8 cellular contexts compared by ENCODE assay signal in the genomic region with DNA sequence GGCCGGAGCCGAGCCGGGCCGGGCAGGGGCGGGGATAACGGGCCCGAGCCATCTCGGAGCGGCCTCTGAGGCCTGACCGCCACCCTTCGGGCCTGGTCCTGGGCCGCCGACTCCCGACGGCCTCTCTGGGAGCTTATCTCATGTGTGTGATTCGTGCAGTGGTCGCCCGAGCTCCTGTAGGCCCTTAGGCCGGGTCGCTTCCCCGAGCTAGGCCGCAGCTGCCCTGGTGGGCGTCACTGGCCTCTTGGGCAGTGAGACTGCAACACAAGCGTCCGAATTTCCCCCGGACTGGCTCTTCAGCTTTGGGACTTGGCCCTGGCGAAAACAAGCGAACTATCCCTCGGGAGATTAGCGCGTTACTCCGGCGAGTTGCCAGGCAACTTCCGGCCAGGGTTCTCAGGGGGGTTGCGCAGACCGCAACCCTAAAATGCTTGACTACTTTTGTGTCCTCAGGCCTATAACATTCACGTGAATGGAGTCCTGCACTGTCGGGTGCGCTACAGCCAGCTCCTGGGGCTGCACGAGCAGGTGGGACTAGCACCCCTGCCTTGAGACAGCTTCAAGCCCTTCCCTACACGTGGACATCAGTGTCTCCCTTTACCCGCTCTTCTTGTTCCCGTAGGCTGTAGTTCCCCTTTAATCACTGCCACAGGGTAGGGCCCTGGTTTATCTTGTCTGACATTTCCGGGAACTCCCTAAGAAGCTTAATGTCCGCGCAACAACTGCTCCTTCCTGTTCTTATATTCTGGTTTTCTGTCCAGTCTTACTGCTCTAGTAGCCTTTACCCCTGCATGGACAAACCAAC. TPM values are rescaled to one million over a fixed set of nuclear protein-coding genes. Genes with fewer than 3 reads are reported as not detected.
DNase-seq lines count a peak whose midpoint lies in the region; ATAC-seq, FAIRE-seq and TF ChIP-seq lines count a peak whose summit lies in the region.

No MANE protein-coding gene starts in this region.

- H3K27ac Mint-ChIP-seq in glutamatergic neuron (ENCODE audit: unreplicated experiment), result peak overlapping the region; percentile 85

- H3K36me3 Mint-ChIP-seq in activated T-cell treated with anti-CD3 and anti-CD28 coated beads, Interleukin-2, amount 50 U/mL, for 4 hours (ENCODE audit: insufficient read depth), result peaks cover 52% of the 10 kb centered on the region
- H3K36me3 Mint-ChIP-seq in glutamatergic neuron (ENCODE audit: unreplicated experiment), result peaks cover 6% of the 10 kb centered on the region

- H3K27me3 ChIP-seq in pancreas, result no peaks in the 10 kb centered on the region

- FAIRE-seq in pancreas (lab: Jason Lieb, UNC), result no peak

- peak overlapping the region; percentile 82 for H3K4me3 Mint-ChIP-seq in activated T-cell treated with anti-CD3 and anti-CD28 coated beads, Interleukin-2, amount 50 U/mL, for 4 hours
- H3K4me3 Mint-ChIP-seq in glutamatergic neuron (ENCODE audit: unreplicated experiment), result peak overlapping the region; percentile 95

- ATAC-seq in activated T-cell treated with anti-CD3 and anti-CD28 coated beads, Interleukin-2, amount 50 U/mL, for 4 hours, result peak; percentile 16
- ATAC-seq in HG02678 (IDR thresholded peaks at IDR 0.05; ENCODE audit: unreplicated experiment), result peak; percentile 25
- peak; percentile 33 to 52 (median 49) for ATAC-seq in pancreas

- no peak for DNase-seq in activated T-cell treated with anti-CD3 and anti-CD28 coated beads, Interleukin-2, amount 50 U/mL, for 4 hours
- DNase-seq in activated T-cell treated with anti-CD3 and anti-CD28 coated beads for 4 hours (no peak), NCI-H226 (peak; percentile 56), glutamatergic neuron (peak; percentile 49), pancreas (peak in 2 of 6 donors; percentile 23 to 43), retina (no peak)
- DNase-seq in activated effector memory CD4-positive, alpha-beta T cell treated with Interleukin-2 at 50 U/mL for 16 hours, result peak; percentile 8

- WGBS in pancreas, 2 donors, result 0 to 1% methylated on average over 45 to 46 of the region's 46 CpGs

- intact Hi-C loops in pancreas (cut with DNase I), result no loop called here

- peak overlapping the region; percentile 66 to 94 (median 82) for H3K4me3 ChIP-seq in pancreas

- TF ChIP-seq CTCF in glutamatergic neuron (IDR thresholded peaks at IDR 0.05; ENCODE audit: partially characterized antibody, unreplicated experiment), result no peak
- TF ChIP-seq CTCF in pancreas (IDR thresholded peaks at IDR 0.05), result no peak

- peaks cover 16 to 23% (median 19%) of the 10 kb centered on the region in 3 donors for H3K4me1 ChIP-seq in pancreas

- peak overlapping the region; percentile 57 to 90 (median 62) for H3K27ac ChIP-seq in pancreas

- H3K4me1 Mint-ChIP-seq in activated T-cell treated with anti-CD3 and anti-CD28 coated beads, Interleukin-2, amount 50 U/mL, for 4 hours (ENCODE audit: low read depth), result peaks cover 46% of the 10 kb centered on the region
- peaks cover 15% of the 10 kb centered on the region for H3K4me1 Mint-ChIP-seq in glutamatergic neuron (ENCODE audit: low read depth, unreplicated experiment)

- no peaks in the 10 kb centered on the region for H3K27me3 Mint-ChIP-seq in activated T-cell treated with anti-CD3 and anti-CD28 coated beads, Interleukin-2, amount 50 U/mL, for 4 hours (ENCODE audit: low read depth)
- peaks cover 8% of the 10 kb centered on the region for H3K27me3 Mint-ChIP-seq in glutamatergic neuron (ENCODE audit: unreplicated experiment)

- no peaks in the 10 kb centered on the region for H3K9me3 Mint-ChIP-seq in activated T-cell treated with anti-CD3 and anti-CD28 coated beads, Interleukin-2, amount 50 U/mL, for 4 hours
- H3K9me3 Mint-ChIP-seq in glutamatergic neuron (ENCODE audit: unreplicated experiment), result peaks cover 18% of the 10 kb centered on the region

- H3K9me3 ChIP-seq in pancreas, result no peaks in the 10 kb centered on the region

- peaks cover 0 to 51% (median 38%) of the 10 kb centered on the region in 3 donors for H3K36me3 ChIP-seq in pancreas

RNA-seq across cellular contexts. Expression of a gene that starts 0.6 kb away (rescaled TPM):
- 100 to 1,000 TPM; 117 to 125 (median 123) TPM for total RNA-seq in activated T-cell treated with anti-CD3 and anti-CD28 coated beads, Interleukin-2, amount 50 U/mL, for 4 hours
- total RNA-seq in glutamatergic neuron (ENCODE audit: unreplicated experiment) (72.5 TPM), pancreas (10 to 100 TPM; 34.3 to 48.6 (median 39.5) TPM)
- polyA plus RNA-seq in pancreas, result 10 to 100 TPM; 38.8 to 60.2 TPM

RNA-seq across cellular contexts. Expression of a gene that starts 0.9 kb away (rescaled TPM):
- 10 to 100 TPM; 63.4 to 69.8 (median 65.0) TPM for total RNA-seq in activated T-cell treated with anti-CD3 and anti-CD28 coated beads, Interleukin-2, amount 50 U/mL, for 4 hours
- total RNA-seq in glutamatergic neuron (ENCODE audit: unreplicated experiment), result 53.6 TPM
- total RNA-seq in pancreas, result 10 to 100 TPM; 24.1 to 34.7 (median 31.3) TPM
- 10 to 100 TPM; 69.9 to 98.1 TPM for polyA plus RNA-seq in pancreas

RNA-seq across cellular contexts. Expression of a gene that starts 9.5 kb away (rescaled TPM):
- total RNA-seq in activated T-cell treated with anti-CD3 and anti-CD28 coated beads, Interleukin-2, amount 50 U/mL, for 4 hours, result 10 to 100 TPM in 2 of 3 donors, 1 to 10 TPM in 1; 8.4 to 11.0 (median 10.4) TPM
- 30.2 TPM for total RNA-seq in glutamatergic neuron (ENCODE audit: unreplicated experiment)
- total RNA-seq in pancreas, result 10 to 100 TPM in 1 of 6 donors, 1 to 10 TPM in 5; 3.7 to 10.4 (median 7.6) TPM
- 10 to 100 TPM; 30.1 to 34.4 TPM for polyA plus RNA-seq in pancreas

RNA-seq across cellular contexts. Expression of a gene that starts 14.5 kb away (rescaled TPM):
- 100 to 1,000 TPM; 102 to 110 (median 107) TPM for total RNA-seq in activated T-cell treated with anti-CD3 and anti-CD28 coated beads, Interleukin-2, amount 50 U/mL, for 4 hours
- total RNA-seq in glutamatergic neuron (ENCODE audit: unreplicated experiment) (111 TPM), pancreas (10 to 100 TPM; 21.2 to 30.7 (median 26.7) TPM)
- polyA plus RNA-seq in pancreas, result 10 to 100 TPM; 33.1 to 34.3 TPM

RNA-seq across cellular contexts. Expression of a gene that starts 38.4 kb away (rescaled TPM):
- 100 to 1,000 TPM; 177 to 208 (median 186) TPM for total RNA-seq in activated T-cell treated with anti-CD3 and anti-CD28 coated beads, Interleukin-2, amount 50 U/mL, for 4 hours
- total RNA-seq in glutamatergic neuron (ENCODE audit: unreplicated experiment), result 84.9 TPM
- 10 to 100 TPM; 23.6 to 37.8 (median 28.7) TPM for total RNA-seq in pancreas
- polyA plus RNA-seq in pancreas, result 10 to 100 TPM; 28.6 to 31.8 TPM

Comparison
In these comparisons a context has a peak if more than half of its experiments do, and no peak if none do; other contexts are left out.
1. DNase-seq: peak in NCI-H226 (single experiment), activated effector memory CD4-positive, alpha-beta T cell treated with Interleukin-2 at 50 U/mL for 16 hours (single experiment) and glutamatergic neuron (single experiment); none in activated T-cell treated with anti-CD3 and anti-CD28 coated beads, Interleukin-2, amount 50 U/mL, for 4 hours (single experiment), activated T-cell treated with anti-CD3 and anti-CD28 coated beads for 4 hours (single experiment) and retina (single experiment).
2. Peak in every context shown above with its lines, with median percentiles within 50 percentile points of each other: ATAC-seq.